In the genomic region with DNA sequence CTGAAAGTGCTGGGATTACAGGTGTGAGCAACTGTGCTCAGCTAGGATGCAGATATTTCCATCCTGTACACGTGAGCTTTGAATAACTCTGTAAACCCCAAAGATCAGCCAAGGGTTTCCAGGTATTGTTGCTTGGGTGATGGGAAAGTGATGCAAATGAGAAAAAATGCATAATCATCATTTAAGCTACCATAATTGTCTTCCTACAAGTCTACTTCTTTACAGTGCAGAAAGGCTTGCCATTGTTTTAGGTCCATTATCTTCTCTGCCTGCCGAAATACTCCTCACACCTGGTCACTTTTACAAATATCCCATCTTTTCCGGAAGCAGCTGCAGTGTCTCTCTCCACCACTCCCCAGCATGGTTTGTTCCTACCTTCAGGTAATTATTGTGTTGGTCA, we compare ENCODE assay signal across 27 cellular contexts.
DNase-seq lines count a peak whose midpoint lies in the region; ATAC-seq and TF ChIP-seq lines count a peak whose summit lies in the region.
"Had no signal": no experiment of that assay in that cellular context is flagged by ENCODE, and none has a peak within 500 bp of the region (broad histone marks: within the 10 kb centered on the region; RNA-seq: fewer than 3 reads in every experiment).

No MANE protein-coding gene starts in this region.

- no peaks in the 10 kb centered on the region for H3K4me1 ChIP-seq in testis
- H3K4me1 ChIP-seq: Caco-2, Peyer's patch had no signal

- WGBS in testis, 2 donors = 87 to 88% methylated on average over 3 of the region's 3 CpGs

- H3K4me3 ChIP-seq in testis = no peak overlapping the region
- H3K4me3 ChIP-seq: BLaER1, GM12878, Peyer's patch had no signal

- no peak for ATAC-seq in stimulated activated naive B cell treated with anti-CD40 and anti-IgM and Interleukin-4, amounts not matched to agents 10 μg/mL and 1 μg/mL and 100 μg/mL, for 72 hours (replicated peaks)
- no peak for ATAC-seq in GM21526 (IDR thresholded peaks at IDR 0.05; ENCODE audit: low FRiP score, unreplicated experiment)
- ATAC-seq: GM12878 had no signal

- no peaks in the 10 kb centered on the region for H3K36me3 ChIP-seq in testis (ENCODE audit: low read depth, missing control alignments)
- H3K36me3 ChIP-seq: Peyer's patch had no signal

- H3K9me3 Mint-ChIP-seq in stimulated activated naive B cell treated with anti-CD40 and anti-IgM and Interleukin-4, amounts not matched to agents 10 μg/mL and 1 μg/mL and 100 μg/mL, for 72 hours = peaks cover 0 to 10% of the 10 kb centered on the region in 2 donors
- H3K9me3 Mint-ChIP-seq in glutamatergic neuron (ENCODE audit: unreplicated experiment) = no peaks in the 10 kb centered on the region
- H3K9me3 Mint-ChIP-seq: T-helper 1 cell treated with Interleukin-12 subunit alpha and Interleukin-12 subunit beta and Interleukin-4 antibody, amounts not matched to agents 30 μg/mL and 1 μg/mL, for 36 hours had no signal

- H3K27ac ChIP-seq in testis = no peak overlapping the region
- H3K27ac ChIP-seq: BLaER1, HL-60, Peyer's patch had no signal

- peaks cover 18 to 51% of the 10 kb centered on the region in 2 donors for H3K4me1 Mint-ChIP-seq in stimulated activated naive B cell treated with anti-CD40 and anti-IgM and Interleukin-4, amounts not matched to agents 10 μg/mL and 1 μg/mL and 100 μg/mL, for 72 hours
- peaks cover 3% of the 10 kb centered on the region for H3K4me1 Mint-ChIP-seq in glutamatergic neuron (ENCODE audit: low read depth, unreplicated experiment)
- H3K4me1 Mint-ChIP-seq: CD4-positive, alpha-beta memory T cell had no signal

- no peaks in the 10 kb centered on the region for H3K9me3 ChIP-seq in testis
- H3K9me3 ChIP-seq: BLaER1, Caco-2, Peyer's patch, SK-N-SH had no signal

- no peak for TF ChIP-seq POLR2A in testis (IDR thresholded peaks at IDR 0.05)

- no peak overlapping the region for H3K4me3 Mint-ChIP-seq in stimulated activated naive B cell treated with anti-CD40 and anti-IgM and Interleukin-4, amounts not matched to agents 10 μg/mL and 1 μg/mL and 100 μg/mL, for 72 hours
- H3K4me3 Mint-ChIP-seq in glutamatergic neuron (ENCODE audit: unreplicated experiment) = no peak overlapping the region
- H3K4me3 Mint-ChIP-seq: CD4-positive, alpha-beta memory T cell; T-helper 1 cell treated with Interleukin-12 subunit alpha and Interleukin-12 subunit beta and Interleukin-4 antibody, amounts not matched to agents 30 μg/mL and 1 μg/mL, for 36 hours had no signal

- H3K36me3 Mint-ChIP-seq in stimulated activated naive B cell treated with anti-CD40 and anti-IgM and Interleukin-4, amounts not matched to agents 10 μg/mL and 1 μg/mL and 100 μg/mL, for 72 hours = peaks cover 15 to 25% of the 10 kb centered on the region in 2 donors
- H3K36me3 Mint-ChIP-seq in glutamatergic neuron (ENCODE audit: unreplicated experiment) = no peaks in the 10 kb centered on the region
- H3K36me3 Mint-ChIP-seq: CD4-positive, alpha-beta memory T cell had no signal

- DNase-seq in NCI-H526 (lab: John Stamatoyannopoulos, UW) (peak; percentile 30 to 31), NCI-H526 treated with DMSO at 0.1 percent for 48 hours (lab: John Stamatoyannopoulos, UW) (no peak), NCI-H146 (lab: John Stamatoyannopoulos, UW) (peak; percentile 84), dermis blood vessel endothelial cell (peak; percentile 50), testis (no peak), glutamatergic neuron (no peak)
- no peak for DNase-seq in stimulated activated naive B cell treated with anti-CD40 and anti-IgM and Interleukin-4, amounts not matched to agents 10 μg/mL and 1 μg/mL and 100 μg/mL, for 72 hours
- DNase-seq: 8988T; Caco-2; CD4-positive, alpha-beta memory T cell; DMS79; EL; GDM1; Kasumi-1; NCI-H1092 treated with DMSO at 0.1 percent for 48 hours; NCI-H1694; NCI-H2029 treated with DMSO at 0.1 percent for 48 hours; NCI-H446 treated with DMSO at 0.1 percent for 48 hours; OCI-M1; Peyer's patch; SK-N-SH; SW 1271 had no signal

- H3K27me3 ChIP-seq in testis = no peaks in the 10 kb centered on the region
- H3K27me3 ChIP-seq: BLaER1, Peyer's patch had no signal

- peak overlapping the region; percentile 1 for H3K27ac Mint-ChIP-seq in stimulated activated naive B cell treated with anti-CD40 and anti-IgM and Interleukin-4, amounts not matched to agents 10 μg/mL and 1 μg/mL and 100 μg/mL, for 72 hours
- no peak overlapping the region for H3K27ac Mint-ChIP-seq in glutamatergic neuron (ENCODE audit: unreplicated experiment)
- H3K27ac Mint-ChIP-seq: T-helper 1 cell treated with Interleukin-12 subunit alpha and Interleukin-12 subunit beta and Interleukin-4 antibody, amounts not matched to agents 30 μg/mL and 1 μg/mL, for 36 hours had no signal

- intact Hi-C loops in testis (cut with DNase I; ENCODE audit: low total_unique reads) = no loop called here

- no peaks in the 10 kb centered on the region for H3K27me3 Mint-ChIP-seq in stimulated activated naive B cell treated with anti-CD40 and anti-IgM and Interleukin-4, amounts not matched to agents 10 μg/mL and 1 μg/mL and 100 μg/mL, for 72 hours
- no peaks in the 10 kb centered on the region for H3K27me3 Mint-ChIP-seq in glutamatergic neuron (ENCODE audit: unreplicated experiment)

- no peak for TF ChIP-seq CTCF in testis (IDR thresholded peaks at IDR 0.05)
- TF ChIP-seq CTCF in glutamatergic neuron (IDR thresholded peaks at IDR 0.05; ENCODE audit: partially characterized antibody, unreplicated experiment) = no peak

Comparison
In these comparisons a context has a peak if more than half of its experiments do, and no peak if none do; other contexts are left out.
1. DNase-seq: peak in NCI-H526 (2 of 2), NCI-H146 (single experiment) and dermis blood vessel endothelial cell (single experiment); none in NCI-H526 treated with DMSO at 0.1 percent for 48 hours (single experiment), stimulated activated naive B cell treated with anti-CD40 and anti-IgM and Interleukin-4, amounts not matched to agents 10 μg/mL and 1 μg/mL and 100 μg/mL, for 72 hours (single experiment), testis (single experiment) and glutamatergic neuron (single experiment).